ENCODE assay signal across 8 cellular contexts in genomic region chr6:131281471-131282270, GRCh38.
DNase-seq lines count a peak whose midpoint lies in the region; ATAC-seq and TF ChIP-seq lines count a peak whose summit lies in the region.

No MANE protein-coding gene starts in this region.

- peaks cover 36% of the 10 kb centered on the region for H3K4me1 Mint-ChIP-seq in activated naive CD8-positive, alpha-beta T cell treated with anti-CD3 and anti-CD28 coated beads for 36 hours

- TF ChIP-seq CTCF in GM12865 (IDR thresholded peaks at IDR 0.05; ENCODE audit: insufficient read depth, low read depth, low read length, missing control alignments) (no peak), left lung (IDR thresholded peaks at IDR 0.05) (no peak), omental fat pad (IDR thresholded peaks at IDR 0.05) (no peak)

- no peak overlapping the region for H3K4me3 ChIP-seq in GM12865 (ENCODE audit: low read depth, low read length)
- H3K4me3 ChIP-seq in left lung: no peak overlapping the region

- intact Hi-C loops in left lung (cut with DNase I): no loop called here

- H3K9me3 ChIP-seq in left lung: no peaks in the 10 kb centered on the region

- DNase-seq in GM12865 (ENCODE audit: low read depth) (peak; percentile 15), SKM-1 treated with dmso at 0.1 percent for 144 hours (lab: John Stamatoyannopoulos, UW; ENCODE audit: unreplicated experiment) (peak; percentile 75), left lung (peak; percentile 39 to 42), omental fat pad (ENCODE audit: low spot score) (no peak)
- peak; percentile 35 for DNase-seq in activated naive CD8-positive, alpha-beta T cell treated with anti-CD3 and anti-CD28 coated beads for 36 hours
- DNase-seq in stimulated activated CD8-positive, alpha-beta memory T cell treated with anti-CD3 and anti-CD28 coated beads, Interleukin-15, amount 100 ng/mL, for 1 hour (ENCODE audit: low read depth): peak; percentile 30

- H3K27me3 ChIP-seq in left lung: no peaks in the 10 kb centered on the region

- ATAC-seq in left lung: peak; percentile 79
- ATAC-seq in omental fat pad (ENCODE audit: low FRiP score): no peak
- ATAC-seq in HG02763 (IDR thresholded peaks at IDR 0.05; ENCODE audit: unreplicated experiment): no peak
- no peak for ATAC-seq in HG03108 (IDR thresholded peaks at IDR 0.05; ENCODE audit: unreplicated experiment)

- H3K27ac ChIP-seq in left lung: no peak overlapping the region

- peaks cover 7% of the 10 kb centered on the region for H3K9me3 Mint-ChIP-seq in activated naive CD8-positive, alpha-beta T cell treated with anti-CD3 and anti-CD28 coated beads for 36 hours

- H3K27ac Mint-ChIP-seq in activated naive CD8-positive, alpha-beta T cell treated with anti-CD3 and anti-CD28 coated beads for 36 hours: peak overlapping the region; percentile 91

- H3K4me3 Mint-ChIP-seq in activated naive CD8-positive, alpha-beta T cell treated with anti-CD3 and anti-CD28 coated beads for 36 hours: peak overlapping the region; percentile 75

- H3K36me3 ChIP-seq in left lung: no peaks in the 10 kb centered on the region

- H3K27me3 Mint-ChIP-seq in activated naive CD8-positive, alpha-beta T cell treated with anti-CD3 and anti-CD28 coated beads for 36 hours: no peaks in the 10 kb centered on the region

- peaks cover 0 to 18% of the 10 kb centered on the region in 2 donors for H3K4me1 ChIP-seq in left lung

- peaks cover 22% of the 10 kb centered on the region for H3K36me3 Mint-ChIP-seq in activated naive CD8-positive, alpha-beta T cell treated with anti-CD3 and anti-CD28 coated beads for 36 hours
